Comparison of ENCODE assay signal across 2 cellular contexts in the genomic region with DNA sequence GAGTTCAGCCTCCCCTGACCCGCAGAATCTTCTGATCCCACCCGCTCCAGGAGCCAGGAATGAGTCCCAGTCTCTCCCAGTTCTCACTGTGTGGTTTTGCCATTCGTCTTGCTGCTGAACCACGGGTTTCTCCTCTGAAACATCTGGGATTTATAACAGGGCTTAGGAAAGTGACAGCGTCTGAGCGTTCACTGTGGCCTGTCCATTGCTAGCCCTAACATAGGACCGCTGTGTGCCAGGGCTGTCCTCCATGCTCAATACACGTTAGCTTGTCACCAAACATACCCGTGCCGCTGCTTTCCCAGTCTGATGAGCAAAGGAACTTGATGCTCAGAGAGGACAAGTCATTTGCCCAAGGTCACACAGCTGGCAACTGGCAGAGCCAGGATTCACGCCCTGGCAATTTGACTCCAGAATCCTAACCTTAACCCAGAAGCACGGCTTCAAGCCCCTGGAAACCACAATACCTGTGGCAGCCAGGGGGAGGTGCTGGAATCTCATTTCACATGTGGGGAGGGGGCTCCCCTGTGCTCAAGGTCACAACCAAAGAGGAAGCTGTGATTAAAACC.
TF ChIP-seq lines count a peak whose summit lies in the region.

No MANE protein-coding gene starts in this region.

TF ChIP-seq in GM23338, 12 proteins besides CTCF, POLR2A, EP300 and RAD21:
- no peak for TF ChIP-seq JUNB (IDR thresholded peaks at IDR 0.05; ENCODE audit: unreplicated experiment)
- no peak for TF ChIP-seq NANOG (IDR thresholded peaks at IDR 0.05; ENCODE audit: borderline replicate concordance)
- TF ChIP-seq EZH2 (IDR thresholded peaks at IDR 0.05; ENCODE audit: low read depth, unreplicated experiment), result no peak
- TF ChIP-seq STAT1 (IDR thresholded peaks at IDR 0.05; ENCODE audit: unreplicated experiment), result no peak

TF ChIP-seq in liver, 16 proteins besides CTCF, POLR2A, EP300 and RAD21:
- TF ChIP-seq HNF4A (conservative IDR thresholded peaks at IDR 0.05), result no peak
- TF ChIP-seq FOXA2 (IDR thresholded peaks at IDR 0.05), result no peak
- no peak for TF ChIP-seq NR2F2 (IDR thresholded peaks at IDR 0.05)
- TF ChIP-seq TAF1 (conservative IDR thresholded peaks at IDR 0.05), result no peak
- TF ChIP-seq, protein P1, sequence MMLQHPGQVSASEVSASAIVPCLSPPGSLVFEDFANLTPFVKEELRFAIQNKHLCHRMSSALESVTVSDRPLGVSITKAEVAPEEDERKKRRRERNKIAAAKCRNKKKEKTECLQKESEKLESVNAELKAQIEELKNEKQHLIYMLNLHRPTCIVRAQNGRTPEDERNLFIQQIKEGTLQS (IDR thresholded peaks at IDR 0.05), result no peak
- TF ChIP-seq JUND (IDR thresholded peaks at IDR 0.05), result no peak
- TF ChIP-seq HNF4G (IDR thresholded peaks at IDR 0.05), result no peak
- TF ChIP-seq, protein P2, sequence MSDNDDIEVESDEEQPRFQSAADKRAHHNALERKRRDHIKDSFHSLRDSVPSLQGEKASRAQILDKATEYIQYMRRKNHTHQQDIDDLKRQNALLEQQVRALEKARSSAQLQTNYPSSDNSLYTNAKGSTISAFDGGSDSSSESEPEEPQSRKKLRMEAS (IDR thresholded peaks at IDR 0.05), result no peak
- TF ChIP-seq EGR1 (IDR thresholded peaks at IDR 0.05; ENCODE audit: low read depth in 2 of 2), result no peak
- TF ChIP-seq, protein P3, sequence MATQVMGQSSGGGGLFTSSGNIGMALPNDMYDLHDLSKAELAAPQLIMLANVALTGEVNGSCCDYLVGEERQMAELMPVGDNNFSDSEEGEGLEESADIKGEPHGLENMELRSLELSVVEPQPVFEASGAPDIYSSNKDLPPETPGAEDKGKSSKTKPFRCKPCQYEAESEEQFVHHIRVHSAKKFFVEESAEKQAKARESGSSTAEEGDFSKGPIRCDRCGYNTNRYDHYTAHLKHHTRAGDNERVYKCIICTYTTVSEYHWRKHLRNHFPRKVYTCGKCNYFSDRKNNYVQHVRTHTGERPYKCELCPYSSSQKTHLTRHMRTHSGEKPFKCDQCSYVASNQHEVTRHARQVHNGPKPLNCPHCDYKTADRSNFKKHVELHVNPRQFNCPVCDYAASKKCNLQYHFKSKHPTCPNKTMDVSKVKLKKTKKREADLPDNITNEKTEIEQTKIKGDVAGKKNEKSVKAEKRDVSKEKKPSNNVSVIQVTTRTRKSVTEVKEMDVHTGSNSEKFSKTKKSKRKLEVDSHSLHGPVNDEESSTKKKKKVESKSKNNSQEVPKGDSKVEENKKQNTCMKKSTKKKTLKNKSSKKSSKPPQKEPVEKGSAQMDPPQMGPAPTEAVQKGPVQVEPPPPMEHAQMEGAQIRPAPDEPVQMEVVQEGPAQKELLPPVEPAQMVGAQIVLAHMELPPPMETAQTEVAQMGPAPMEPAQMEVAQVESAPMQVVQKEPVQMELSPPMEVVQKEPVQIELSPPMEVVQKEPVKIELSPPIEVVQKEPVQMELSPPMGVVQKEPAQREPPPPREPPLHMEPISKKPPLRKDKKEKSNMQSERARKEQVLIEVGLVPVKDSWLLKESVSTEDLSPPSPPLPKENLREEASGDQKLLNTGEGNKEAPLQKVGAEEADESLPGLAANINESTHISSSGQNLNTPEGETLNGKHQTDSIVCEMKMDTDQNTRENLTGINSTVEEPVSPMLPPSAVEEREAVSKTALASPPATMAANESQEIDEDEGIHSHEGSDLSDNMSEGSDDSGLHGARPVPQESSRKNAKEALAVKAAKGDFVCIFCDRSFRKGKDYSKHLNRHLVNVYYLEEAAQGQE (IDR thresholded peaks at IDR 0.05), result no peak
- TF ChIP-seq RXRA (IDR thresholded peaks at IDR 0.05), result no peak
- TF ChIP-seq YY1 (IDR thresholded peaks at IDR 0.05), result no peak
- TF ChIP-seq, protein P4, sequence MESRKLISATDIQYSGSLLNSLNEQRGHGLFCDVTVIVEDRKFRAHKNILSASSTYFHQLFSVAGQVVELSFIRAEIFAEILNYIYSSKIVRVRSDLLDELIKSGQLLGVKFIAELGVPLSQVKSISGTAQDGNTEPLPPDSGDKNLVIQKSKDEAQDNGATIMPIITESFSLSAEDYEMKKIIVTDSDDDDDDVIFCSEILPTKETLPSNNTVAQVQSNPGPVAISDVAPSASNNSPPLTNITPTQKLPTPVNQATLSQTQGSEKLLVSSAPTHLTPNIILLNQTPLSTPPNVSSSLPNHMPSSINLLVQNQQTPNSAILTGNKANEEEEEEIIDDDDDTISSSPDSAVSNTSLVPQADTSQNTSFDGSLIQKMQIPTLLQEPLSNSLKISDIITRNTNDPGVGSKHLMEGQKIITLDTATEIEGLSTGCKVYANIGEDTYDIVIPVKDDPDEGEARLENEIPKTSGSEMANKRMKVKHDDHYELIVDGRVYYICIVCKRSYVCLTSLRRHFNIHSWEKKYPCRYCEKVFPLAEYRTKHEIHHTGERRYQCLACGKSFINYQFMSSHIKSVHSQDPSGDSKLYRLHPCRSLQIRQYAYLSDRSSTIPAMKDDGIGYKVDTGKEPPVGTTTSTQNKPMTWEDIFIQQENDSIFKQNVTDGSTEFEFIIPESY (IDR thresholded peaks at IDR 0.05), result no peak
- TF ChIP-seq FOXA1 (IDR thresholded peaks at IDR 0.05), result no peak
- TF ChIP-seq GABPA (IDR thresholded peaks at IDR 0.05 in 1 of 2, conservative IDR thresholded peaks at IDR 0.05 in 1 of 2), result no peak
- no peak for TF ChIP-seq SP1 (IDR thresholded peaks at IDR 0.05)
